In genomic region chr1:205743977-205744376, GRCh38 we compare ENCODE assay signal across 17 cellular contexts. TPM values are rescaled to one million over a fixed set of nuclear protein-coding genes. Genes with fewer than 3 reads are reported as not detected.
DNase-seq lines count a peak whose midpoint lies in the region; ATAC-seq, FAIRE-seq and TF ChIP-seq lines count a peak whose summit lies in the region.
"Had no signal": no experiment of that assay in that cellular context is flagged by ENCODE, and none has a peak within 500 bp of the region (broad histone marks: within the 10 kb centered on the region; RNA-seq: fewer than 3 reads in every experiment).

No MANE protein-coding gene starts in this region.

- no peak overlapping the region for H3K9ac ChIP-seq in MM.1S (ENCODE audit: low read length)

- H2AFZ ChIP-seq in MM.1S (ENCODE audit: low read length) = no peak overlapping the region

- peak; percentile 12 for FAIRE-seq in GM18507 (lab: Jason Lieb, UNC)

- TF ChIP-seq CTCF in MM.1S (IDR thresholded peaks at IDR 0.05; ENCODE audit: low read length) = no peak

- H3K4me3 Mint-ChIP-seq in CD4-positive, alpha-beta memory T cell = peak overlapping the region in 1 of 8 donors; percentile 2
- H3K4me3 Mint-ChIP-seq in activated CD4-positive, alpha-beta memory T cell treated with anti-CD3 and anti-CD28 coated beads, Interleukin-2, amount 10 ng/mL, durations not matched to agents 7 days and 5 days = no peak overlapping the region
- no peak overlapping the region for H3K4me3 Mint-ChIP-seq in immature natural killer cell

- peaks cover 38% of the 10 kb centered on the region for H3K4me1 ChIP-seq in CD4-positive, alpha-beta memory T cell (ENCODE audit: insufficient read depth, low read length)
- peaks cover 18% of the 10 kb centered on the region for H3K4me1 ChIP-seq in MM.1S (ENCODE audit: low read length)

- CTCF ChIA-PET in CD4-positive, alpha-beta memory T cell (lab: Charles Lee; ENCODE audit: partially characterized antibody) = interaction anchor here (2.0 to 3.0 kb wide), 2 partner anchors 32 to 85 kb away, joined by 8 to 13 read pairs; no protein-coding TSS in a partner anchor
- CTCF ChIA-PET in activated CD4-positive, alpha-beta memory T cell treated with anti-CD3 and anti-CD28 coated beads, Interleukin-2, amount 10 ng/mL, durations not matched to agents 7 days and 5 days (lab: Charles Lee) = no interaction called here

- H3K9me3 ChIP-seq in CD4-positive, alpha-beta memory T cell (ENCODE audit: control insufficient read depth in 1 of 2, low read length in 2 of 2) = no peaks in the 10 kb centered on the region
- no peaks in the 10 kb centered on the region for H3K9me3 ChIP-seq in MM.1S (replicated peaks; ENCODE audit: insufficient read depth, low read length)
- H3K9me3 ChIP-seq: adrenal gland, esophagus muscularis mucosa, heart right ventricle, tibial nerve had no signal

- intact Hi-C loops in CD4-positive, alpha-beta memory T cell (cut with micrococcal nuclease) = no loop called here

- H4K20me1 ChIP-seq in MM.1S (ENCODE audit: insufficient read depth, low read length) = peaks cover 49% of the 10 kb centered on the region

- peaks cover 94% of the 10 kb centered on the region for H3K79me2 ChIP-seq in MM.1S (ENCODE audit: low read length)

- no peak for ATAC-seq in GM21737 (IDR thresholded peaks at IDR 0.05; ENCODE audit: unreplicated experiment)

- no peak overlapping the region for H3K4me2 ChIP-seq in MM.1S (ENCODE audit: low read depth, low read length)

- peaks cover 4 to 12% of the 10 kb centered on the region in 2 donors for H3K36me3 Mint-ChIP-seq in CD4-positive, alpha-beta memory T cell
- H3K36me3 Mint-ChIP-seq in activated CD4-positive, alpha-beta memory T cell treated with anti-CD3 and anti-CD28 coated beads, Interleukin-2, amount 10 ng/mL, durations not matched to agents 7 days and 5 days (ENCODE audit: low read depth) = peaks cover 33% of the 10 kb centered on the region
- no peaks in the 10 kb centered on the region for H3K36me3 Mint-ChIP-seq in immature natural killer cell

- H3K4me3 ChIP-seq in CD4-positive, alpha-beta memory T cell (ENCODE audit: low read length in 2 of 2) = no peak overlapping the region
- H3K4me3 ChIP-seq in MM.1S (ENCODE audit: low read length) = no peak overlapping the region
- H3K4me3 ChIP-seq: adrenal gland, esophagus muscularis mucosa, heart right ventricle, tibial nerve had no signal

- POLR2A ChIA-PET in CD4-positive, alpha-beta memory T cell (lab: Charles Lee; ENCODE audit: partially characterized antibody) = no interaction called here
- POLR2A ChIA-PET in activated CD4-positive, alpha-beta memory T cell treated with anti-CD3 and anti-CD28 coated beads, Interleukin-2, amount 10 ng/mL, durations not matched to agents 7 days and 5 days (lab: Charles Lee) = no interaction called here

- H3K9me3 Mint-ChIP-seq in CD4-positive, alpha-beta memory T cell = no peaks in the 10 kb centered on the region
- H3K9me3 Mint-ChIP-seq in activated CD4-positive, alpha-beta memory T cell treated with anti-CD3 and anti-CD28 coated beads, Interleukin-2, amount 10 ng/mL, durations not matched to agents 7 days and 5 days = no peaks in the 10 kb centered on the region
- H3K9me3 Mint-ChIP-seq in immature natural killer cell = no peaks in the 10 kb centered on the region

- H3F3A ChIP-seq in MM.1S (ENCODE audit: insufficient read depth, low read length) = 0 out of 2 replicates have a peak, but pooled peaks cover 13% of the 10 kb centered on the region

- DNase-seq in CD4-positive, alpha-beta memory T cell = no peak
- DNase-seq in GM18507 (ENCODE audit: extremely low spot score, insufficient read length, low read depth) (no peak), immature natural killer cell (no peak), MM.1S (no peak), NCI-H510A treated with DMSO at 0.1 percent for 48 hours (lab: John Stamatoyannopoulos, UW) (no peak), NCI-H446 treated with DMSO at 0.1 percent for 48 hours (lab: John Stamatoyannopoulos, UW) (no peak)
- no peak for DNase-seq in activated CD4-positive, alpha-beta memory T cell treated with anti-CD3 and anti-CD28 coated beads, Interleukin-2, amount 10 ng/mL, durations not matched to agents 7 days and 5 days
- DNase-seq: activated CD8-positive, alpha-beta memory T cell treated with anti-CD3 and anti-CD28 coated beads, Interleukin-2, amount 50 U/mL, for 48 hours; adrenal gland; DMS79 treated with DMSO at 0.1 percent for 48 hours; heart right ventricle; MV-4-11; NK-92 treated with Interleukin-12 subunit alpha and Interleukin-12 subunit beta, amount 100 ng/mL, for 24 hours; stimulated activated CD4-positive, alpha-beta T cell treated with anti-CD3 and anti-CD28 coated beads, Interleukin-1b, Interleukin-23, amount 100 ng/mL, for 48 hours had no signal

- no peak overlapping the region for H3K27ac ChIP-seq in CD4-positive, alpha-beta memory T cell (ENCODE audit: low read depth, low read length)
- no peak overlapping the region for H3K27ac ChIP-seq in MM.1S (ENCODE audit: low read length)
- H3K27ac ChIP-seq: adrenal gland, esophagus muscularis mucosa, tibial nerve had no signal

- no peaks in the 10 kb centered on the region for H3K36me3 ChIP-seq in CD4-positive, alpha-beta memory T cell (ENCODE audit: insufficient read depth, low read length)
- H3K36me3 ChIP-seq in MM.1S (replicated peaks; ENCODE audit: insufficient read depth, low read length) = no peaks in the 10 kb centered on the region
- H3K36me3 ChIP-seq: adrenal gland had no signal

- H3K9me2 ChIP-seq in MM.1S (replicated peaks; ENCODE audit: insufficient read depth, low read length) = no peaks in the 10 kb centered on the region

- H3K27me3 Mint-ChIP-seq in CD4-positive, alpha-beta memory T cell = no peaks in the 10 kb centered on the region
- no peaks in the 10 kb centered on the region for H3K27me3 Mint-ChIP-seq in activated CD4-positive, alpha-beta memory T cell treated with anti-CD3 and anti-CD28 coated beads, Interleukin-2, amount 10 ng/mL, durations not matched to agents 7 days and 5 days
- H3K27me3 Mint-ChIP-seq in immature natural killer cell (ENCODE audit: low read depth in 3 of 3) = peaks cover 0 to 8% (median 6%) of the 10 kb centered on the region in 3 donors

- H3K27me3 ChIP-seq in CD4-positive, alpha-beta memory T cell (ENCODE audit: insufficient read depth, low read length) = no peaks in the 10 kb centered on the region
- H3K27me3 ChIP-seq in MM.1S (replicated peaks; ENCODE audit: insufficient read depth, low read length) = no peaks in the 10 kb centered on the region
- H3K27me3 ChIP-seq: adrenal gland, esophagus muscularis mucosa, heart right ventricle, tibial nerve had no signal

- peaks cover 38 to 78% (median 57%) of the 10 kb centered on the region in 4 donors for H3K4me1 Mint-ChIP-seq in CD4-positive, alpha-beta memory T cell
- peaks cover 59% of the 10 kb centered on the region for H3K4me1 Mint-ChIP-seq in activated CD4-positive, alpha-beta memory T cell treated with anti-CD3 and anti-CD28 coated beads, Interleukin-2, amount 10 ng/mL, durations not matched to agents 7 days and 5 days
- peaks cover 64 to 78% of the 10 kb centered on the region in 2 donors for H3K4me1 Mint-ChIP-seq in immature natural killer cell

- peak overlapping the region in 5 of 7 donors; percentile 3 to 23 (median 7) for H3K27ac Mint-ChIP-seq in CD4-positive, alpha-beta memory T cell
- H3K27ac Mint-ChIP-seq in activated CD4-positive, alpha-beta memory T cell treated with anti-CD3 and anti-CD28 coated beads, Interleukin-2, amount 10 ng/mL, durations not matched to agents 7 days and 5 days = peak overlapping the region; percentile 18
- H3K27ac Mint-ChIP-seq in immature natural killer cell = peak overlapping the region in 5 of 6 donors; percentile 12 to 62 (median 36)

RNA-seq across cellular contexts. Expression of gene NUCKS1, which starts 6.0 kb away (rescaled TPM):
- 100 to 1,000 TPM; 111 to 117 TPM for total RNA-seq in CD4-positive, alpha-beta memory T cell
- 10 to 100 TPM in 1 of 2 donors, 1 to 10 TPM in 1; 9.0 to 13.3 TPM for polyA plus RNA-seq in CD4-positive, alpha-beta memory T cell
- 100 to 1,000 TPM; 163 to 185 TPM for total RNA-seq in activated CD4-positive, alpha-beta memory T cell treated with anti-CD3 and anti-CD28 coated beads, Interleukin-2, amount 10 ng/mL, durations not matched to agents 7 days and 5 days
- 10 to 100 TPM in 2 of 3 donors, 1 to 10 TPM in 1; 7.8 to 20.3 (median 18.9) TPM for polyA plus RNA-seq in immature natural killer cell

RNA-seq across cellular contexts. Expression of gene RAB29, which starts 31.3 kb away (rescaled TPM):
- total RNA-seq in CD4-positive, alpha-beta memory T cell = 10 to 100 TPM; 59.7 to 62.0 TPM
- polyA plus RNA-seq in CD4-positive, alpha-beta memory T cell = 100 to 1,000 TPM in 1 of 2 donors, 10 to 100 TPM in 1; 96.6 to 102 TPM
- total RNA-seq in activated CD4-positive, alpha-beta memory T cell treated with anti-CD3 and anti-CD28 coated beads, Interleukin-2, amount 10 ng/mL, durations not matched to agents 7 days and 5 days = 10 to 100 TPM; 67.6 to 72.3 TPM
- 100 to 1,000 TPM; 156 to 206 (median 197) TPM for polyA plus RNA-seq in immature natural killer cell
